In the genomic region with DNA sequence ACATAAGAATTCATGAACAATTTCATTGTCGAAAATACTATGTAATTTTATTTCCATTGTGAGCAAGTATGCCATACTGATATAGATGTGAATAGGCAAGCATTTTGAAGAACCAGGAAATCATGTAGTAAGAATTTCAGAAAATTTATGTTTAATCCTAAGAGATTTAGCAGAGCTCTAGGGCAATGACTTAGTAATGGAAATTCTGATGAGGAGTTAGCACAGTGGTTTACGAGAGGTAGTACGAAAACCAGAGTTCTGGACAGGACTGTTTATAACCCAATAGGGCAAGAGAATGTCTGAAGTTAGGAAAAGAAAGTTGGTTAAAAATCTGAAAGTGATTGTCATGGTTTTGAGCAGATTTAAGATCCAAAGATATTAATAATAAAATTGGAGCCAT, we compare ENCODE assay signal across 31 cellular contexts.
"Had no signal": no experiment of that assay in that cellular context is flagged by ENCODE, and none has a peak within 500 bp of the region (broad histone marks: within the 10 kb centered on the region; RNA-seq: fewer than 3 reads in every experiment).

No MANE protein-coding gene starts in this region.

- H3K4me1 ChIP-seq: adrenal gland, ascending aorta, body of pancreas, breast epithelium had no signal

- H3K27me3 ChIP-seq: adrenal gland, ascending aorta, body of pancreas, brain microvascular endothelial cell, breast epithelium, cardiac muscle cell had no signal

- ATAC-seq: activated naive CD4-positive, alpha-beta T cell treated with anti-CD3 and anti-CD28 coated beads, Interleukin-2, amount 50 U/mL, for 72 hours; activated naive CD8-positive, alpha-beta T cell treated with anti-CD3 and anti-CD28 coated beads, Interleukin-2, amount 50 U/mL, for 24 hours; activated T-cell treated with anti-CD3 and anti-CD28 coated beads, Interleukin-2, amount 50 U/mL, for 4 hours; activated T-cell treated with anti-CD3 and anti-CD28 coated beads, Interleukin-2, amount 50 U/mL, for 72 hours; activated T-helper 17 cell treated with anti-CD3 and anti-CD28 coated beads, Interleukin-2, amount 50 U/mL, for 72 hours; body of pancreas had no signal

- DNase-seq: activated effector memory CD4-positive, alpha-beta T cell treated with anti-CD3 and anti-CD28 coated beads, Interleukin-2, amount 50 U/mL, for 16 hours; activated effector memory CD4-positive, alpha-beta T cell treated with Interleukin-2 at 50 U/mL for 16 hours; activated gamma-delta T cell; activated gamma-delta T cell treated with Interleukin-2 at 50 U/mL for 16 hours; activated naive CD4-positive, alpha-beta T cell; activated naive CD4-positive, alpha-beta T cell treated with anti-CD3 and anti-CD28 coated beads for 36 hours; activated naive CD4-positive, alpha-beta T cell treated with anti-CD3 and anti-CD28 coated beads, Interleukin-2, amount 10 ng/mL, durations not matched to agents 7 days and 5 days; activated naive CD4-positive, alpha-beta T cell treated with anti-CD3 and anti-CD28 coated beads, Interleukin-2, amount 50 U/mL, for 16 hours; activated naive CD4-positive, alpha-beta T cell treated with Interleukin-2 at 50 U/mL for 16 hours; activated naive CD8-positive, alpha-beta T cell treated with anti-CD3 and anti-CD28 coated beads for 36 hours; activated naive CD8-positive, alpha-beta T cell treated with anti-CD3 and anti-CD28 coated beads, Interleukin-2, amount 10 ng/mL, durations not matched to agents 7 days and 5 days; activated naive CD8-positive, alpha-beta T cell treated with anti-CD3 and anti-CD28 coated beads, Interleukin-2, amount 50 U/mL, for 24 hours; activated T-cell treated with anti-CD3 and anti-CD28 coated beads, Interleukin-2, amount 50 U/mL, for 1 hour; activated T-cell treated with anti-CD3 and anti-CD28 coated beads, Interleukin-2, amount 50 U/mL, for 24 hours; activated T-cell treated with anti-CD3 and anti-CD28 coated beads, Interleukin-2, amount 50 U/mL, for 4 hours; activated T-cell treated with anti-CD3 and anti-CD28 coated beads, Interleukin-2, amount 50 U/mL, for 48 hours; activated T-cell treated with anti-CD3 and anti-CD28 coated beads, Interleukin-2, amount 50 U/mL, for 72 hours; adrenal gland; amniotic stem cell; amygdala; anterior cingulate cortex; aorta; body of pancreas; brain microvascular endothelial cell; central memory CD4-positive, alpha-beta T cell; cerebellar nuclear complex had no signal

- H3K9me3 ChIP-seq: adrenal gland, ascending aorta, body of pancreas, breast epithelium had no signal

- H3K27ac ChIP-seq: adrenal gland, ascending aorta, body of pancreas, brain microvascular endothelial cell, breast epithelium, cardiac muscle cell had no signal

- H3K4me3 ChIP-seq: adrenal gland, ascending aorta, body of pancreas, breast epithelium, cardiac muscle cell had no signal

- H3K36me3 ChIP-seq: adrenal gland, ascending aorta, brain microvascular endothelial cell, breast epithelium, cardiac muscle cell had no signal
